ENCODE assay signal across 8 cellular contexts in the genomic region with DNA sequence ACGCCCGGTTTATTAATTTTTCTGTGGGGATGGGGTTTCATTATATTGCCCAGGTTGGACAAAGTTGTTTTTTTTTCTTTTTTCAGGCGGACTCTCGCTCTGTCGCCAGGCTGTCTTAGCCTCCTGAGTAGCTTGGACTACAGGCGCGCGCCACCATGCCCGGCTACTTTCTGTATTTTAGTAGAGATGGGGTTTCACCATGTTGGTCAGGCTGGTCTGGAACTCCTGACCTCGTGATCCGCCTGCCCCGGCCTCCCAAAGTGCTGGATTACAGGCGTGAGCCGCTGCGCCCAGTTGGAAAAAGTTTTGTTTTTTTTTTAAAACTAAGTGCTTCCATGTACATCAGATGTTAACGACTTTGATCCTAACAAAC. TPM values are rescaled to one million over a fixed set of nuclear protein-coding genes. Genes with fewer than 3 reads are reported as not detected.
DNase-seq lines count a peak whose midpoint lies in the region; ATAC-seq, FAIRE-seq and TF ChIP-seq lines count a peak whose summit lies in the region.

No MANE protein-coding gene starts in this region.

- H3K79me2 ChIP-seq in Loucy (ENCODE audit: insufficient read depth, low read length): peaks cover 57% of the 10 kb centered on the region

- no peak for TF ChIP-seq CTCF in AG04450 (IDR thresholded peaks at IDR 0.05; ENCODE audit: low read depth, low read length)
- TF ChIP-seq CTCF in Loucy (conservative IDR thresholded peaks at IDR 0.05; ENCODE audit: low read length): no peak
- no peak for TF ChIP-seq CTCF in dorsolateral prefrontal cortex (IDR thresholded peaks at IDR 0.05 in 54 of 56, conservative IDR thresholded peaks at IDR 0.05 in 2 of 56; ENCODE audit: low read depth in 1 of 56, partially characterized antibody in 56 of 56)
- TF ChIP-seq CTCF in D721Med (IDR thresholded peaks at IDR 0.05; ENCODE audit: insufficient read depth, missing control alignments): no peak

- H3K27me3 Mint-ChIP-seq in naive thymus-derived CD8-positive, alpha-beta T cell: no peaks in the 10 kb centered on the region

- no peak for DNase-seq in AG04450 (ENCODE audit: low read depth, low spot score)
- DNase-seq in dorsolateral prefrontal cortex: no peak
- no peak for DNase-seq in naive thymus-derived CD8-positive, alpha-beta T cell
- DNase-seq in D721Med (ENCODE audit: insufficient read length, low spot score): no peak

- POLR2A ChIA-PET in AG04450 (lab: Yijun Ruan, JAX): interaction anchor here (0.6 to 1.6 kb wide), 5 partner anchors 52 to 252 kb away, joined by 3 to 8 read pairs (median 3); a partner anchor contains a TSS
- POLR2A ChIA-PET in naive thymus-derived CD8-positive, alpha-beta T cell (lab: Charles Lee): interaction anchor here (0.7 to 4.8 kb wide), 20 partner anchors 9 to 633 kb away, joined by 3 to 59 read pairs (median 7); a partner anchor contains a TSS

- CTCF ChIA-PET in AG04450 (lab: Charles Lee): no interaction called here

- peaks cover 0 to under 1% (median 0%) of the 10 kb centered on the region in 9 donors for H3K9me3 Mint-ChIP-seq in naive thymus-derived CD8-positive, alpha-beta T cell

- H2AFZ ChIP-seq in Loucy (ENCODE audit: low read length): peak overlapping the region; percentile 97

- no peak for FAIRE-seq in D721Med (lab: Jason Lieb, UNC)

- H3K27me3 ChIP-seq in AG04450 (ENCODE audit: control insufficient read depth, insufficient read depth, low read length) (no peaks in the 10 kb centered on the region), Loucy (ENCODE audit: insufficient read depth, low read length, poor library complexity, severe bottlenecking) (no peaks in the 10 kb centered on the region), dorsolateral prefrontal cortex (no peaks in the 10 kb centered on the region)

- H3K36me3 ChIP-seq in Loucy (ENCODE audit: insufficient read depth, low read length): no peaks in the 10 kb centered on the region

- peaks cover 37% of the 10 kb centered on the region for H4K20me1 ChIP-seq in Loucy (ENCODE audit: insufficient read depth, low read length, poor library complexity, severe bottlenecking)

- intact Hi-C loops in dorsolateral prefrontal cortex (cut with DNase I): loop anchor here (2.0 to 5.0 kb wide), 4 partner anchors 33 to 116 kb away; a partner anchor contains a TSS

- peaks cover 13 to 40% (median 29%) of the 10 kb centered on the region in 4 donors for H3K4me1 Mint-ChIP-seq in naive thymus-derived CD8-positive, alpha-beta T cell

- H3K4me3 ChIP-seq in AG04450 (ENCODE audit: low read depth, low read length) (peak overlapping the region; percentile 97), Loucy (ENCODE audit: low read length, poor library complexity, severe bottlenecking) (peak overlapping the region; percentile 99), dorsolateral prefrontal cortex (peak overlapping the region; percentile 63 to 99 (median 94))

- peak overlapping the region; percentile 97 for H3K27ac ChIP-seq in AG04450 (ENCODE audit: low read depth, low read length)
- H3K27ac ChIP-seq in dorsolateral prefrontal cortex: peak overlapping the region in 56 of 59 donors; percentile 49 to 97 (median 91)

- peaks cover 12 to 23% (median 12%) of the 10 kb centered on the region in 3 donors for H3K36me3 Mint-ChIP-seq in naive thymus-derived CD8-positive, alpha-beta T cell

- H3K9me3 ChIP-seq in AG04450 (ENCODE audit: control insufficient read depth, insufficient read depth, low read length): peaks cover 10% of the 10 kb centered on the region
- H3K9me3 ChIP-seq in Loucy (ENCODE audit: insufficient read depth, low read depth, low read length): no peaks in the 10 kb centered on the region

- H3K27ac Mint-ChIP-seq in naive thymus-derived CD8-positive, alpha-beta T cell: peak overlapping the region; percentile 97 to 100 (median 99)

- H3K4me3 Mint-ChIP-seq in naive thymus-derived CD8-positive, alpha-beta T cell: peak overlapping the region; percentile 94 to 100 (median 98)

- peak overlapping the region; percentile 78 for H3K4me2 ChIP-seq in Loucy (ENCODE audit: low read depth, low read length, poor library complexity, severe bottlenecking)

- no peak for ATAC-seq in naive thymus-derived CD8-positive, alpha-beta T cell
- ATAC-seq in GM21360 (IDR thresholded peaks at IDR 0.05; ENCODE audit: unreplicated experiment): no peak
- ATAC-seq in GM18511 (IDR thresholded peaks at IDR 0.05; ENCODE audit: unreplicated experiment): no peak
- ATAC-seq in HG02678 (IDR thresholded peaks at IDR 0.05; ENCODE audit: unreplicated experiment): no peak

- peak overlapping the region; percentile 91 for H3K9ac ChIP-seq in Loucy (ENCODE audit: low read depth, low read length, poor library complexity, severe bottlenecking)

- no peaks in the 10 kb centered on the region for H3F3A ChIP-seq in Loucy (ENCODE audit: low read depth)

- no peaks in the 10 kb centered on the region for H3K9me2 ChIP-seq in Loucy (replicated peaks; ENCODE audit: low read depth, low read length)

- H3K4me1 ChIP-seq in Loucy (ENCODE audit: insufficient read depth, low read length, poor library complexity, severe bottlenecking): peaks cover 22% of the 10 kb centered on the region

RNA-seq across cellular contexts. Expression of a gene that starts 0.5 kb away (rescaled TPM):
- polyA plus RNA-seq in AG04450 (2011; rRNA removed): 9.4 TPM in 2 replicates
- polyA minus RNA-seq in AG04450 (2011; rRNA and poly(A)+ RNA removed): 18.4 TPM in 2 replicates
- total RNA-seq in dorsolateral prefrontal cortex: 10 to 100 TPM; 15.6 to 37.7 (median 22.6) TPM
- total RNA-seq in naive thymus-derived CD8-positive, alpha-beta T cell: 100 to 1,000 TPM; 107 to 120 TPM
- polyA plus RNA-seq in naive thymus-derived CD8-positive, alpha-beta T cell: 10 to 100 TPM; 58.5 to 67.1 (median 60.8) TPM

RNA-seq across cellular contexts. Expression of a gene that starts 3.8 kb away (rescaled TPM):
- 11.5 and 13.4 TPM in 2 replicates for polyA plus RNA-seq in AG04450 (2011; rRNA removed)
- 18.5 TPM in 2 replicates for polyA minus RNA-seq in AG04450 (2011; rRNA and poly(A)+ RNA removed)
- total RNA-seq in dorsolateral prefrontal cortex: 10 to 100 TPM; 10.7 to 19.7 (median 14.4) TPM
- total RNA-seq in naive thymus-derived CD8-positive, alpha-beta T cell: 1 to 10 TPM; 8.9 to 9.9 TPM
- polyA plus RNA-seq in naive thymus-derived CD8-positive, alpha-beta T cell: 1 to 10 TPM; 3.0 to 5.7 (median 3.9) TPM

RNA-seq across cellular contexts. Expression of a gene that starts 27.9 kb away (rescaled TPM):
- 7.9 and 8.3 TPM in 2 replicates for polyA plus RNA-seq in AG04450 (2011; rRNA removed)
- polyA minus RNA-seq in AG04450 (2011; rRNA and poly(A)+ RNA removed): 4.2 and 7.2 TPM in 2 replicates
- 10 to 100 TPM; 11.6 to 35.5 (median 20.6) TPM for total RNA-seq in dorsolateral prefrontal cortex
- 10 to 100 TPM; 22.8 to 31.8 TPM for total RNA-seq in naive thymus-derived CD8-positive, alpha-beta T cell
- 1 to 10 TPM; 7.3 to 8.2 (median 8.0) TPM for polyA plus RNA-seq in naive thymus-derived CD8-positive, alpha-beta T cell

RNA-seq across cellular contexts. Expression of a gene that starts 34.7 kb away (rescaled TPM):
- polyA plus RNA-seq in AG04450 (2011; rRNA removed): 591 and 634 TPM in 2 replicates
- 121 and 142 TPM in 2 replicates for polyA minus RNA-seq in AG04450 (2011; rRNA and poly(A)+ RNA removed)
- 100 to 1,000 TPM; 128 to 423 (median 260) TPM for total RNA-seq in dorsolateral prefrontal cortex
- total RNA-seq in naive thymus-derived CD8-positive, alpha-beta T cell: 100 to 1,000 TPM; 150 to 165 TPM
- 100 to 1,000 TPM; 421 to 484 (median 453) TPM for polyA plus RNA-seq in naive thymus-derived CD8-positive, alpha-beta T cell

RNA-seq across cellular contexts. Expression of a gene that starts 51.3 kb away (rescaled TPM):
- polyA plus RNA-seq in AG04450 (2011; rRNA removed): 8.1 and 11.8 TPM in 2 replicates
- polyA minus RNA-seq in AG04450 (2011; rRNA and poly(A)+ RNA removed): 4.1 and 6.1 TPM in 2 replicates
- 10 to 100 TPM in 8 of 120 experiments, 1 to 10 TPM in 112; 5.4 to 10.6 (median 8.1) TPM for total RNA-seq in dorsolateral prefrontal cortex
- total RNA-seq in naive thymus-derived CD8-positive, alpha-beta T cell: 10 to 100 TPM in 1 of 2 experiments, 1 to 10 TPM in 1; 8.6 to 11.3 TPM
- polyA plus RNA-seq in naive thymus-derived CD8-positive, alpha-beta T cell: 1 to 10 TPM; 3.2 to 6.3 (median 5.4) TPM
